In the genomic region with DNA sequence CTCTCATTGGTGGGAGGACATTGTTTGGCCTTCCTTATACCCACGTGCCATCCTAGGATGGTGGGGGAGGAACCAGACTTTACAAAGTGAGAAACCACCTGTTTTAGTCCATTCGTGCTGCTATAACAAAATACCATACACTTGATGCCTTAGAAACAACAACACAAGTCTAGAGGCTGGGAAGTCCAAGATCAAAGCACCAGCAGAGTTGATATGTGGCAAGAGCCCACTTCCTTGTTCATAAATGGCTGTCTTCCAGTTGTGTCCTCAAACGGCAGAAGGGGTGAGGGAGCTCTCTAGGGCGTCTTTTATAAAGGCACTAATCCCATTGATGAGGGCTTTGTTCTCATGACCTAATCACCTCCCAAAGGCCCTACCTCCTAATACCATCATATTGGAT, we compare ENCODE assay signal across 1 cellular context.
TF ChIP-seq lines count a peak whose summit lies in the region.

No MANE protein-coding gene starts in this region.

TF ChIP-seq in HepG2, 621 proteins besides CTCF, POLR2A, EP300 and RAD21:
- peak; percentile 91; the same call in 1 of the 2 replicates for TF ChIP-seq ZNF564 (CRISPR knock-in tag; IDR thresholded peaks at IDR 0.05)
- TF ChIP-seq ZFY (CRISPR knock-in tag; IDR thresholded peaks at IDR 0.05), result no peak
- peak; percentile 44; the same call in 1 of the 2 replicates for TF ChIP-seq ZNF12 (CRISPR knock-in tag; IDR thresholded peaks at IDR 0.05)
- TF ChIP-seq TEAD3 (CRISPR knock-in tag; optimal IDR thresholded peaks at IDR 0.05; ENCODE audit: borderline replicate concordance), result no peak
- no peak for TF ChIP-seq PHF21A (CRISPR knock-in tag; IDR thresholded peaks at IDR 0.05)
- no peak for TF ChIP-seq HMGXB3 (CRISPR knock-in tag; IDR thresholded peaks at IDR 0.05; ENCODE audit: borderline replicate concordance)
